Comparison of ENCODE assay signal across 8 cellular contexts in the genomic region with DNA sequence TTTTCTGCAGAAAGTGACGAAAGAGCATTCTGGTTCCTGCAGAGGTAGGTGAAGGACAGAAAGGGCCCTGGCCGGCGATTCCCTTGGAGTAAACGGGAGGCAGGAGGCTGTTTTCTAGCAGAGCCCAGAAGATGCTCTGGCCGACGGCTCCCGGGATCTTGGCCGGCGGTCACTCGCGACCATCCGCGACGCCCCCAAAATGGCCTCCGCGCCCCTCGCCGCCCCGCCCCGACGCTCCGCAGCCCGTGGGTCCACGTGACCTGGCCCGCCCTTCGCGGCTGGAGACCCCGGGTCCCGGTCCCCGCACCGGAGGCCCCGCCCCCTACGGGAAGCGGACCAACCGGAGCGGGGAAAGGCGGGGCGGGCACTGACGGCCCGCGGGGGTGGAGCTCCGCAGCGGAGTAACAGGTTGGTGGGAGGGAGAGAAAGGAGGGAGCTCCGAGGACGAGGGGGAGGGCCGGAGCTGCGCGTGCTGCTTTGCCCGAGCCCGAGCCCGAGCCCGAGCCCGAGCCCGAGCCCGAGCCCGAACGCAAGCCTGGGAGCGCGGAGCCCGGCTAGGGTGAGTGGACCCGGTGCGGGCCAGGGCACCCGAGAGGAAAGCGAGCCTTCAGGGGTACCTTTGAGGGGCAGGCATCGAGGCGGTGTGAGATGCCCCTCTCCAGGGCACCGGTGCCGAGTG. TPM values are rescaled to one million over a fixed set of nuclear protein-coding genes. Genes with fewer than 3 reads are reported as not detected.
A peak's percentile ranks its signal among the peaks of the same experiment; 100 is the strongest.
DNase-seq lines count a peak whose midpoint lies in the region; ATAC-seq and TF ChIP-seq lines count a peak whose summit lies in the region.

A gene with protein sequence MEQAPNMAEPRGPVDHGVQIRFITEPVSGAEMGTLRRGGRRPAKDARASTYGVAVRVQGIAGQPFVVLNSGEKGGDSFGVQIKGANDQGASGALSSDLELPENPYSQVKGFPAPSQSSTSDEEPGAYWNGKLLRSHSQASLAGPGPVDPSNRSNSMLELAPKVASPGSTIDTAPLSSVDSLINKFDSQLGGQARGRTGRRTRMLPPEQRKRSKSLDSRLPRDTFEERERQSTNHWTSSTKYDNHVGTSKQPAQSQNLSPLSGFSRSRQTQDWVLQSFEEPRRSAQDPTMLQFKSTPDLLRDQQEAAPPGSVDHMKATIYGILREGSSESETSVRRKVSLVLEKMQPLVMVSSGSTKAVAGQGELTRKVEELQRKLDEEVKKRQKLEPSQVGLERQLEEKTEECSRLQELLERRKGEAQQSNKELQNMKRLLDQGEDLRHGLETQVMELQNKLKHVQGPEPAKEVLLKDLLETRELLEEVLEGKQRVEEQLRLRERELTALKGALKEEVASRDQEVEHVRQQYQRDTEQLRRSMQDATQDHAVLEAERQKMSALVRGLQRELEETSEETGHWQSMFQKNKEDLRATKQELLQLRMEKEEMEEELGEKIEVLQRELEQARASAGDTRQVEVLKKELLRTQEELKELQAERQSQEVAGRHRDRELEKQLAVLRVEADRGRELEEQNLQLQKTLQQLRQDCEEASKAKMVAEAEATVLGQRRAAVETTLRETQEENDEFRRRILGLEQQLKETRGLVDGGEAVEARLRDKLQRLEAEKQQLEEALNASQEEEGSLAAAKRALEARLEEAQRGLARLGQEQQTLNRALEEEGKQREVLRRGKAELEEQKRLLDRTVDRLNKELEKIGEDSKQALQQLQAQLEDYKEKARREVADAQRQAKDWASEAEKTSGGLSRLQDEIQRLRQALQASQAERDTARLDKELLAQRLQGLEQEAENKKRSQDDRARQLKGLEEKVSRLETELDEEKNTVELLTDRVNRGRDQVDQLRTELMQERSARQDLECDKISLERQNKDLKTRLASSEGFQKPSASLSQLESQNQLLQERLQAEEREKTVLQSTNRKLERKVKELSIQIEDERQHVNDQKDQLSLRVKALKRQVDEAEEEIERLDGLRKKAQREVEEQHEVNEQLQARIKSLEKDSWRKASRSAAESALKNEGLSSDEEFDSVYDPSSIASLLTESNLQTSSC (plus strand): TSS at position 431 of the 679 bp plus-strand sequence. CDS start 7,133 bp downstream, outside the sequence.

- H3K79me2 ChIP-seq in Loucy (ENCODE audit: insufficient read depth, low read length) (no peaks in the 10 kb centered on the region), neural cell (replicated peaks; ENCODE audit: insufficient read depth, low read length) (no peaks in the 10 kb centered on the region)

- H3K27me3 ChIP-seq in Loucy (ENCODE audit: insufficient read depth, low read length, poor library complexity, severe bottlenecking) (no peaks in the 10 kb centered on the region), neural cell (ENCODE audit: insufficient read depth, low read depth, low read length) (peaks cover 13% of the 10 kb centered on the region)

- peak; percentile 73 for ATAC-seq in GM21786 (IDR thresholded peaks at IDR 0.05; ENCODE audit: unreplicated experiment)
- ATAC-seq in stimulated activated naive CD8-positive, alpha-beta T cell treated with anti-CD3 and anti-CD28 coated beads, Interleukin-15, Interleukin-2, amounts not matched to agents 100 U/mL and 50 U/mL, for 24 hours, result peak; percentile 97

- peak; percentile 60 for TF ChIP-seq POLR2A in Raji (IDR thresholded peaks at IDR 0.05; ENCODE audit: insufficient read depth, low read depth, low read length)

- H3K4me3 ChIP-seq in Loucy (ENCODE audit: low read length, poor library complexity, severe bottlenecking), result peak within 1 kb of the TSS; percentile 85
- H3K4me3 ChIP-seq in neural cell (ENCODE audit: low read length), result peak within 1 kb of the TSS; percentile 90

- H2AFZ ChIP-seq in Loucy (ENCODE audit: low read length) (peak within 1 kb of the TSS; percentile 96), neural cell (ENCODE audit: low read depth, low read length) (peak within 1 kb of the TSS; percentile 97)

- no peak for TF ChIP-seq RAD21 in neural cell (conservative IDR thresholded peaks at IDR 0.05)

- H3F3A ChIP-seq in Loucy (ENCODE audit: low read depth) (no peaks in the 10 kb centered on the region), neural cell (ENCODE audit: insufficient read depth, low read length, poor library complexity, severe bottlenecking) (peaks cover 9% of the 10 kb centered on the region)

- H3K9me3 ChIP-seq in Loucy (ENCODE audit: insufficient read depth, low read depth, low read length), result no peaks in the 10 kb centered on the region
- H3K9me3 ChIP-seq in neural cell (ENCODE audit: low read length), result no peaks in the 10 kb centered on the region

- H3K36me3 ChIP-seq in Loucy (ENCODE audit: insufficient read depth, low read length) (no peaks in the 10 kb centered on the region), neural cell (ENCODE audit: insufficient read depth, low read length) (no peaks in the 10 kb centered on the region)

- H3K4me1 ChIP-seq in Loucy (ENCODE audit: insufficient read depth, low read length, poor library complexity, severe bottlenecking), result peaks cover 32% of the 10 kb centered on the region

- DNase-seq in Calu3 (peak; percentile 98), fibroblast of the conjunctiva (ENCODE audit: low read depth) (peak; percentile 56)
- DNase-seq in activated effector memory CD4-positive, alpha-beta T cell treated with anti-CD3 and anti-CD28 coated beads, Interleukin-2, amount 50 U/mL, for 16 hours, result peak; percentile 95
- DNase-seq in stimulated activated naive CD8-positive, alpha-beta T cell treated with anti-CD3 and anti-CD28 coated beads, Interleukin-15, Interleukin-2, amounts not matched to agents 100 U/mL and 50 U/mL, for 24 hours, result peak; percentile 87

- H3K9ac ChIP-seq in Loucy (ENCODE audit: low read depth, low read length, poor library complexity, severe bottlenecking) (peak within 1 kb of the TSS; percentile 73), neural cell (ENCODE audit: low read length) (peak within 1 kb of the TSS; percentile 91)

- H3K27me3 Mint-ChIP-seq in Calu3 (ENCODE audit: unreplicated experiment), result no peaks in the 10 kb centered on the region

- TF ChIP-seq CTCF in Calu3 (IDR thresholded peaks at IDR 0.05; ENCODE audit: unreplicated experiment), result no peak
- no peak for TF ChIP-seq CTCF in Loucy (conservative IDR thresholded peaks at IDR 0.05; ENCODE audit: low read length)
- TF ChIP-seq CTCF in neural cell (IDR thresholded peaks at IDR 0.05; ENCODE audit: poor library complexity, severe bottlenecking), result no peak

- H3K9me2 ChIP-seq in Loucy (replicated peaks; ENCODE audit: low read depth, low read length) (no peaks in the 10 kb centered on the region), neural cell (ENCODE audit: insufficient read depth, low read length) (no peaks in the 10 kb centered on the region)

- H3K36me3 Mint-ChIP-seq in Calu3 (ENCODE audit: insufficient read depth, unreplicated experiment), result peaks cover 65% of the 10 kb centered on the region

- peak; percentile 66 for TF ChIP-seq EP300 in neural cell (conservative IDR thresholded peaks at IDR 0.05; ENCODE audit: poor library complexity, severe bottlenecking)

- BruUV-seq in Calu3 (replicated peaks; lab: Mats Ljungman, UMichigan), result no TSS peak

- intact Hi-C loops in Calu3 (cut with micrococcal nuclease; ENCODE audit: unreplicated experiment), result loop anchor here (2.0 to 5.0 kb wide), 2 partner anchors 38 to 314 kb away; a partner anchor contains a TSS

- CTCF ChIA-PET in Calu3 (lab: Charles Lee), result interaction anchor here (0.7 to 1.3 kb wide), 7 partner anchors 9 to 210 kb away, joined by 3 to 8 read pairs (median 4); no protein-coding TSS in a partner anchor

- H3K4me2 ChIP-seq in Loucy (ENCODE audit: low read depth, low read length, poor library complexity, severe bottlenecking) (peak within 1 kb of the TSS; percentile 99), neural cell (ENCODE audit: low read length) (peak within 1 kb of the TSS; percentile 93)

- H4K20me1 ChIP-seq in Loucy (ENCODE audit: insufficient read depth, low read length, poor library complexity, severe bottlenecking) (no peaks in the 10 kb centered on the region), neural cell (ENCODE audit: insufficient read depth) (no peaks in the 10 kb centered on the region)

- H3K4me1 Mint-ChIP-seq in Calu3 (ENCODE audit: low read depth, unreplicated experiment), result peaks cover 48% of the 10 kb centered on the region

- H3K4me3 Mint-ChIP-seq in Calu3 (ENCODE audit: low read depth, unreplicated experiment), result peak within 1 kb of the TSS; percentile 76

- peak within 1 kb of the TSS; percentile 87 for H3K27ac Mint-ChIP-seq in Calu3 (ENCODE audit: unreplicated experiment)

- no peaks in the 10 kb centered on the region for H3K9me3 Mint-ChIP-seq in Calu3 (ENCODE audit: low read depth, unreplicated experiment)

- peak within 1 kb of the TSS; percentile 89 for H3K27ac ChIP-seq in neural cell (ENCODE audit: low read length)

TF ChIP-seq in neural cell, 6 proteins besides CTCF, POLR2A, EP300 and RAD21 (continues in another document):
- TF ChIP-seq TAF1 (IDR thresholded peaks at IDR 0.05; ENCODE audit: low read depth) (peak; percentile 75), EZH2 (IDR thresholded peaks at IDR 0.05; ENCODE audit: borderline replicate concordance, insufficient read depth, low read length, poor library complexity, severe bottlenecking) (no peak), MXI1 (conservative IDR thresholded peaks at IDR 0.05; ENCODE audit: poor library complexity, severe bottlenecking) (peak; percentile 73), POLR2AphosphoS5 (IDR thresholded peaks at IDR 0.05) (peak; percentile 94), SMC3 (conservative IDR thresholded peaks at IDR 0.05; ENCODE audit: poor library complexity) (no peak)

RNA-seq across cellular contexts. Expression of the gene that starts here (rescaled TPM):
- 113 and 131 TPM in 2 replicates for total RNA-seq in Calu3 (2022)
- polyA plus RNA-seq in neural cell, result 4.4 and 7.5 TPM in 2 replicates
- 6.6 and 8.3 TPM in 2 replicates for polyA minus RNA-seq in neural cell

Comparison
In these comparisons a context has a peak if more than half of its experiments do, and no peak if none do; other contexts are left out.
1. Peak in every context shown above with its lines: DNase-seq, ATAC-seq, H3K4me3 ChIP-seq and H3K27ac ChIP-seq.